ENCODE assay signal across 20 cellular contexts in the genomic region with DNA sequence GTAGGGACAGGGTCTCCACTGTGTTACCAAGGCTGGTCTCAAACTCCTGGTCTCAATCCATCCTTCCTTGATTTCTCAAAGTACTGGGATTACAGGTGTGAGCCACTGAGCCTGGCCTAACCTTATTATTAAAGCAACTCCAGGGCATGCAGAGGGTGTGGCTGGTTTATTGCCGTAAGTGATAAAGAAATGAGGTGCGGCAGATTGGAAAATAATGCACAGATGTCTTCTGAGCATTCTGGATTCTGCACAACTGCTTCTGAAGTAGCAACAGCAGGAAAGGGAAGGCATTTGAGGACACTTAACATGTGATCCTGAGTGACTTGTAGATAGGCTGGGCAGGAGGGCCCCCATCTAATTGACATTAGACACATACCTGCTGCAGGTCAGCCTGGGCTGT. TPM values are rescaled to one million over a fixed set of nuclear protein-coding genes. Genes with fewer than 3 reads are reported as not detected.
DNase-seq lines count a peak whose midpoint lies in the region; ATAC-seq and TF ChIP-seq lines count a peak whose summit lies in the region.
"Had no signal": no experiment of that assay in that cellular context is flagged by ENCODE, and none has a peak within 500 bp of the region (broad histone marks: within the 10 kb centered on the region; RNA-seq: fewer than 3 reads in every experiment).

No MANE protein-coding gene starts in this region.

- H3K27me3 ChIP-seq in hepatocyte = no peaks in the 10 kb centered on the region
- no peaks in the 10 kb centered on the region for H3K27me3 ChIP-seq in mammary epithelial cell (ENCODE audit: insufficient read depth, low read length)
- H3K27me3 ChIP-seq: BE2C, SJSA1 had no signal

- TF ChIP-seq CTCF in HEK293 (tag by site-specific recombination; IDR thresholded peaks at IDR 0.05) (no peak), hepatocyte (IDR thresholded peaks at IDR 0.05; ENCODE audit: poor library complexity) (no peak), type B pancreatic cell (conservative IDR thresholded peaks at IDR 0.05) (no peak), mammary epithelial cell (conservative IDR thresholded peaks at IDR 0.05 in 1 of 2, IDR thresholded peaks at IDR 0.05 in 1 of 2; ENCODE audit: extremely low read depth in 1 of 2, insufficient read depth in 1 of 2, low read depth in 1 of 2, low read length in 2 of 2) (no peak)

- H3K4me1 Mint-ChIP-seq in type B pancreatic cell (ENCODE audit: unreplicated experiment) = peaks cover 18% of the 10 kb centered on the region

- H3K4me3 ChIP-seq in HEK293 (ENCODE audit: low read depth, low read length) = no peak overlapping the region
- H3K4me3 ChIP-seq in hepatocyte = no peak overlapping the region
- no peak overlapping the region for H3K4me3 ChIP-seq in mammary epithelial cell (replicated peaks in 1 of 3; ENCODE audit: insufficient read depth in 1 of 3, low read depth in 2 of 3, low read length in 3 of 3)
- H3K4me3 ChIP-seq: GM23338, HAP-1, SJSA1 had no signal

- DNase-seq in NCI-H524 (lab: John Stamatoyannopoulos, UW) (peak; percentile 81 to 94), hepatocyte (ENCODE audit: low spot score) (peak; percentile 40), type B pancreatic cell (ENCODE audit: extremely low spot score, unreplicated experiment) (no peak), GDM1 (lab: John Stamatoyannopoulos, UW) (no peak), mammary epithelial cell (no peak)
- DNase-seq: BE2C; CD4-positive, alpha-beta T cell; COR-L47; KG1; NCI-H1092 treated with DMSO at 0.1 percent for 48 hours; NCI-H1436 treated with DMSO at 0.1 percent for 48 hours; NCI-H2029 treated with DMSO at 0.1 percent for 48 hours; NCI-H446 treated with DMSO at 0.1 percent for 48 hours; NCI-H748 treated with DMSO at 0.1 percent for 48 hours had no signal

- peaks cover 23% of the 10 kb centered on the region for H3K36me3 Mint-ChIP-seq in type B pancreatic cell

- H3K9me2 ChIP-seq in hepatocyte (replicated peaks; ENCODE audit: insufficient read depth) = no peaks in the 10 kb centered on the region

- H3K27ac ChIP-seq in HEK293 (ENCODE audit: extremely low read depth, low read depth, low read length) (no peak overlapping the region), hepatocyte (no peak overlapping the region), mammary epithelial cell (ENCODE audit: insufficient read depth, low read depth, low read length) (no peak overlapping the region)
- H3K27ac ChIP-seq: SJSA1 had no signal

- no peaks in the 10 kb centered on the region for H3K9me3 Mint-ChIP-seq in type B pancreatic cell
- H3K9me3 Mint-ChIP-seq: CD4-positive, alpha-beta T cell; GM23338 had no signal

- CTCF ChIA-PET in HEK293 (lab: Yijun Ruan, JAX) (interaction anchor here (0.5 kb wide), 1 partner anchor 12 kb away, joined by 3 read pairs; no protein-coding TSS in a partner anchor), mammary epithelial cell (lab: Charles Lee; ENCODE audit: low non-redundant PET) (no interaction called here)

- intact Hi-C loops in mammary epithelial cell (cut with micrococcal nuclease) = no loop called here

- peaks cover 44% of the 10 kb centered on the region for H3K79me2 ChIP-seq in hepatocyte
- H3K79me2 ChIP-seq in mammary epithelial cell (ENCODE audit: insufficient read depth, low read length) = peaks cover 29% of the 10 kb centered on the region

- POLR2A ChIA-PET in HEK293 (lab: Yijun Ruan, JAX) = no interaction called here

- WGBS in hepatocyte (ENCODE audit: low lambda C conversion rate, missing lambda C conversion rate) = 95% methylated on average over 2 of the region's 2 CpGs
- WGBS in mammary epithelial cell (ENCODE audit: low coverage, missing lambda C conversion rate) = 100% methylated on average over 2 of the region's 2 CpGs

- H3K36me3 ChIP-seq in HEK293 (ENCODE audit: control insufficient read depth in 2 of 2, insufficient read depth in 1 of 2, low read length in 2 of 2) (peaks cover 34 to 85% of the 10 kb centered on the region in 2 experiments), hepatocyte (replicated peaks; ENCODE audit: insufficient read depth, low read depth) (no peaks in the 10 kb centered on the region), mammary epithelial cell (ENCODE audit: insufficient read depth, low read length) (peaks cover 22% of the 10 kb centered on the region)

- H3K4me3 Mint-ChIP-seq in type B pancreatic cell = no peak overlapping the region
- H3K4me3 Mint-ChIP-seq: CD4-positive, alpha-beta T cell; GM23338 had no signal

- no peaks in the 10 kb centered on the region for H3K27me3 Mint-ChIP-seq in type B pancreatic cell
- H3K27me3 Mint-ChIP-seq: CD4-positive, alpha-beta T cell had no signal

- no peak for ATAC-seq in GM19023 (IDR thresholded peaks at IDR 0.05; ENCODE audit: unreplicated experiment)
- ATAC-seq: GM23338, Panc1 had no signal

- in situ Hi-C loops in mammary epithelial cell (cut with MboI; ENCODE audit: low sequenced_read_pairs in 2 of 2) = no loop called here

- peak overlapping the region; percentile 79 for H3K27ac Mint-ChIP-seq in type B pancreatic cell
- H3K27ac Mint-ChIP-seq: CD4-positive, alpha-beta T cell; GM23338 had no signal

- H3K4me2 ChIP-seq in hepatocyte (no peak overlapping the region), mammary epithelial cell (ENCODE audit: insufficient read depth, low read depth, low read length) (no peak overlapping the region)
- H3K4me2 ChIP-seq: GM23338 had no signal

- no peaks in the 10 kb centered on the region for H3K9me3 ChIP-seq in HEK293 (ENCODE audit: control insufficient read depth, insufficient read depth, low read depth, low read length)
- no peaks in the 10 kb centered on the region for H3K9me3 ChIP-seq in hepatocyte (ENCODE audit: low read depth)
- H3K9me3 ChIP-seq in mammary epithelial cell (replicated peaks; ENCODE audit: insufficient read depth, low read length) = no peaks in the 10 kb centered on the region
- H3K9me3 ChIP-seq: BE2C, HAP-1, SJSA1 had no signal

- no peak overlapping the region for H3K9ac ChIP-seq in mammary epithelial cell (ENCODE audit: insufficient read depth, low read length)

- dilution Hi-C loops in mammary epithelial cell (cut with HindIII; ENCODE audit: low sequenced_read_pairs) = no loop called here

- H3K4me1 ChIP-seq in HEK293 (ENCODE audit: control insufficient read depth, insufficient read depth, low read length) = no peaks in the 10 kb centered on the region
- H3K4me1 ChIP-seq in hepatocyte (ENCODE audit: insufficient read depth) = peaks cover 6% of the 10 kb centered on the region
- peaks cover 4% of the 10 kb centered on the region for H3K4me1 ChIP-seq in mammary epithelial cell (ENCODE audit: insufficient read depth, low read length)
- H3K4me1 ChIP-seq: BE2C had no signal

- H2AFZ ChIP-seq in hepatocyte = no peak overlapping the region
- no peak overlapping the region for H2AFZ ChIP-seq in mammary epithelial cell (ENCODE audit: low read depth, low read length)
- H2AFZ ChIP-seq: GM23338 had no signal

- no TSS peak for BruUV-seq in mammary epithelial cell (replicated peaks; lab: Mats Ljungman, UMichigan)

- no peaks in the 10 kb centered on the region for H4K20me1 ChIP-seq in hepatocyte (ENCODE audit: insufficient read depth, poor library complexity, severe bottlenecking)
- H4K20me1 ChIP-seq in mammary epithelial cell (ENCODE audit: insufficient read depth, low read length) = no peaks in the 10 kb centered on the region

TF ChIP-seq in HEK293, 187 proteins besides CTCF, POLR2A, EP300 and RAD21:
- peak; percentile 52; the same call in 1 of the 2 replicates for TF ChIP-seq OSR2 (tag by site-specific recombination; IDR thresholded peaks at IDR 0.05)
- TF ChIP-seq ZNF146 (tag by site-specific recombination; IDR thresholded peaks at IDR 0.05) = no peak

RNA-seq across cellular contexts. Expression of gene RHBDD2, which starts 5.6 kb away (rescaled TPM):
- total RNA-seq in hepatocyte (57.6 and 61.1 TPM in 2 replicates), type B pancreatic cell (ENCODE audit: low replicate concordance) (73.5 and 75.1 TPM in 2 replicates), mammary epithelial cell (10 to 100 TPM; 51.9 to 52.0 TPM)
- polyA plus RNA-seq in hepatocyte (177 and 178 TPM in 2 replicates), mammary epithelial cell (50.8 TPM)
- 39.9 TPM for polyA minus RNA-seq in mammary epithelial cell

RNA-seq across cellular contexts. Expression of gene POR, which starts 30.6 kb away (rescaled TPM):
- 102 and 106 TPM in 2 replicates for total RNA-seq in hepatocyte
- 212 and 220 TPM in 2 replicates for polyA plus RNA-seq in hepatocyte
- 122 and 153 TPM in 2 replicates for total RNA-seq in type B pancreatic cell (ENCODE audit: low replicate concordance)
- 10 to 100 TPM; 61.2 to 67.9 TPM for total RNA-seq in mammary epithelial cell
- polyA plus RNA-seq in mammary epithelial cell = 36.1 TPM
- 145 TPM for polyA minus RNA-seq in mammary epithelial cell

Comparison
In these comparisons a context has a peak if more than half of its experiments do, and no peak if none do; other contexts are left out.
1. DNase-seq: peak in NCI-H524 (2 of 2) and hepatocyte (single experiment); none in type B pancreatic cell (single experiment), GDM1 (single experiment) and mammary epithelial cell (single experiment).